In the genomic region with DNA sequence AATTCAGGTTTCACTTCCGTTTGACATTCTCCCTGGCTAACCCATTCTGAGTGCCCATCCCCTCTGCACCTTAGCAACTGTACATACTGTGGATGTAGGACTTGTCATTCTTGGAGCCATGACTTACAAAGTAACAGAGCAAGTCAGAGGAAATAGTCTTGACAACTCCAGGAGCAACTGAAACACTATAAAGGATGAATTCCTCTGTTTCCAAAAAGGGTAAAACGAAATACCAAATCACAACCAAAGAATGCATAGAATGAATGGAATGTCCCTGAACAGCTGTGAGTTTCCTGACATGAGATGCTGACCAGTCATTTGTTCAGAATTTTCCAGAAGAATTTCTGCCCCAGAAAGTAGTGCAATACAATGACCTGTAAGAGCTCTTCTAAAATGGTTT, we compare ENCODE assay signal across 12 cellular contexts.
DNase-seq lines count a peak whose midpoint lies in the region; TF ChIP-seq lines count a peak whose summit lies in the region.
"Had no signal": no experiment of that assay in that cellular context is flagged by ENCODE, and none has a peak within 500 bp of the region (broad histone marks: within the 10 kb centered on the region; RNA-seq: fewer than 3 reads in every experiment).

No MANE protein-coding gene starts in this region.

- H3K4me1 ChIP-seq in mammary epithelial cell (ENCODE audit: insufficient read depth, low read length), result no peaks in the 10 kb centered on the region
- H3K4me1 ChIP-seq in thyroid gland, result no peaks in the 10 kb centered on the region

- no peaks in the 10 kb centered on the region for H3K27me3 ChIP-seq in mammary epithelial cell (ENCODE audit: insufficient read depth, low read length)
- H3K27me3 ChIP-seq in thyroid gland, result no peaks in the 10 kb centered on the region

- BruUV-seq in mammary epithelial cell (replicated peaks; lab: Mats Ljungman, UMichigan), result no TSS peak

- H4K20me1 ChIP-seq in mammary epithelial cell (ENCODE audit: insufficient read depth, low read length), result no peaks in the 10 kb centered on the region

- DNase-seq in ACHN (peak; percentile 60), HT1080 (ENCODE audit: low read depth) (peak; percentile 55), mammary epithelial cell (peak; percentile 54), iris pigment epithelial cell (ENCODE audit: low read depth) (peak; percentile 77), midbrain (lab: John Stamatoyannopoulos, UW) (no peak), SHP77 treated with DMSO at 0.1 percent for 48 hours (lab: John Stamatoyannopoulos, UW) (no peak), thyroid gland (no peak), activated T-cell treated with anti-CD3 and anti-CD28 coated beads for 4 hours (no peak)
- DNase-seq: caudate nucleus, glutamatergic neuron, MM.1S, NCI-H524 had no signal

- 58% methylated on average over 2 of the region's 2 CpGs for WGBS in mammary epithelial cell (ENCODE audit: low coverage, missing lambda C conversion rate)
- 77 to 84% methylated on average over 2 of the region's 2 CpGs for WGBS in thyroid gland, 2 donors

- H3K9me3 ChIP-seq in mammary epithelial cell (replicated peaks; ENCODE audit: insufficient read depth, low read length) (peaks cover 3% of the 10 kb centered on the region), thyroid gland (no peaks in the 10 kb centered on the region)

- intact Hi-C loops in mammary epithelial cell (cut with micrococcal nuclease), result loop anchor here (2.0 kb wide), 1 partner anchor 29 kb away; no protein-coding TSS in a partner anchor
- intact Hi-C loops in thyroid gland (cut with DNase I), result no loop called here

- H3K36me3 ChIP-seq in mammary epithelial cell (ENCODE audit: insufficient read depth, low read length) (no peaks in the 10 kb centered on the region), thyroid gland (no peaks in the 10 kb centered on the region)

- no peak overlapping the region for H3K4me3 ChIP-seq in mammary epithelial cell (replicated peaks in 1 of 3; ENCODE audit: insufficient read depth in 1 of 3, low read depth in 2 of 3, low read length in 3 of 3)
- no peak overlapping the region for H3K4me3 ChIP-seq in thyroid gland (replicated peaks in 1 of 3)

- CTCF ChIA-PET in mammary epithelial cell (lab: Charles Lee; ENCODE audit: low non-redundant PET), result no interaction called here

- no peak overlapping the region for H2AFZ ChIP-seq in mammary epithelial cell (ENCODE audit: low read depth, low read length)

- H3K9ac ChIP-seq in mammary epithelial cell (ENCODE audit: insufficient read depth, low read length), result no peak overlapping the region

- H3K27ac ChIP-seq in mammary epithelial cell (ENCODE audit: insufficient read depth, low read depth, low read length) (no peak overlapping the region), thyroid gland (no peak overlapping the region)

- H3K4me2 ChIP-seq in mammary epithelial cell (ENCODE audit: insufficient read depth, low read depth, low read length), result no peak overlapping the region

- in situ Hi-C loops in ACHN (cut with HindIII; ENCODE audit: low pct_ligation_motif_present, low pct_unique_long_range_greater_than_20kb, low sequenced_read_pairs), result no loop called here
- in situ Hi-C loops in mammary epithelial cell (cut with MboI; ENCODE audit: low sequenced_read_pairs in 2 of 2), result no loop called here

- TF ChIP-seq POLR2A in thyroid gland (IDR thresholded peaks at IDR 0.05), result no peak

- no peak for TF ChIP-seq CTCF in mammary epithelial cell (conservative IDR thresholded peaks at IDR 0.05 in 1 of 2, IDR thresholded peaks at IDR 0.05 in 1 of 2; ENCODE audit: extremely low read depth in 1 of 2, insufficient read depth in 1 of 2, low read depth in 1 of 2, low read length in 2 of 2)
- TF ChIP-seq CTCF in thyroid gland (IDR thresholded peaks at IDR 0.05), result no peak

- dilution Hi-C loops in mammary epithelial cell (cut with HindIII; ENCODE audit: low sequenced_read_pairs), result no loop called here

- H3K79me2 ChIP-seq in mammary epithelial cell (ENCODE audit: insufficient read depth, low read length), result no peaks in the 10 kb centered on the region

Comparison
In these comparisons a context has a peak if more than half of its experiments do, and no peak if none do; other contexts are left out.
1. DNase-seq: peak in ACHN (single experiment), HT1080 (single experiment), mammary epithelial cell (single experiment) and iris pigment epithelial cell (single experiment); none in midbrain (single experiment), SHP77 treated with DMSO at 0.1 percent for 48 hours (single experiment), thyroid gland (0 of 2) and activated T-cell treated with anti-CD3 and anti-CD28 coated beads for 4 hours (single experiment).